In genomic region chr11:39294648-39295047, GRCh38 we compare ENCODE assay signal across 31 cellular contexts.
"Had no signal": no experiment of that assay in that cellular context is flagged by ENCODE, and none has a peak within 500 bp of the region (broad histone marks: within the 10 kb centered on the region; RNA-seq: fewer than 3 reads in every experiment).

No MANE protein-coding gene starts in this region.

- H3K27ac Mint-ChIP-seq: natural killer cell; nephron; neural progenitor cell; progenitor cell of endocrine pancreas; stimulated activated memory B cell treated with anti-CD40 and anti-IgM and Interleukin-4, amounts not matched to agents 10 μg/mL and 1 μg/mL and 100 μg/mL, for 72 hours; stimulated activated naive CD8-positive, alpha-beta T cell treated with anti-CD3 and anti-CD28 coated beads, Interleukin-15, amount 100 ng/mL, for 72 hours; type B pancreatic cell had no signal

- H3K4me3 Mint-ChIP-seq: natural killer cell; nephron; neural progenitor cell; stimulated activated memory B cell treated with anti-CD40 and anti-IgM and Interleukin-4, amounts not matched to agents 10 μg/mL and 1 μg/mL and 100 μg/mL, for 72 hours; stimulated activated naive CD8-positive, alpha-beta T cell treated with anti-CD3 and anti-CD28 coated beads, Interleukin-15, amount 100 ng/mL, for 72 hours; type B pancreatic cell had no signal

- H3K27me3 ChIP-seq: neural progenitor cell, ovary, right lobe of liver, sigmoid colon, spleen, suprapubic skin, testis, tibial artery, transverse colon, upper lobe of right lung, uterus had no signal

- H3K27ac ChIP-seq: neural progenitor cell, ovary, parathyroid adenoma, psoas muscle, right lobe of liver, sigmoid colon, spleen, suprapubic skin, testis, tibial artery, transverse colon, upper lobe of right lung, uterus had no signal

- H3K4me3 ChIP-seq: neural progenitor cell, ovary, psoas muscle, right lobe of liver, sigmoid colon, smooth muscle cell, spleen, suprapubic skin, testis, tibial artery, transverse colon, upper lobe of right lung, uterus had no signal

- H3K27me3 Mint-ChIP-seq: progenitor cell of endocrine pancreas; stimulated activated memory B cell treated with anti-CD40 and anti-IgM and Interleukin-4, amounts not matched to agents 10 μg/mL and 1 μg/mL and 100 μg/mL, for 72 hours; stimulated activated naive CD8-positive, alpha-beta T cell treated with anti-CD3 and anti-CD28 coated beads, Interleukin-15, amount 100 ng/mL, for 72 hours; type B pancreatic cell had no signal

- DNase-seq: natural killer cell; occipital lobe; ovary; posterior cingulate gyrus; psoas muscle; right cardiac atrium; right lobe of liver; sigmoid colon; spleen; stimulated activated CD4-positive, alpha-beta T cell treated with anti-CD3 and anti-CD28 coated beads, Interleukin-12 subunit alpha, Interleukin-12 subunit beta, amount 100 ng/mL, for 4 hours; stimulated activated CD4-positive, alpha-beta T cell treated with anti-CD3 and anti-CD28 coated beads, Interleukin-1b, Interleukin-23, amount 100 ng/mL, for 48 hours; stimulated activated CD4-positive, alpha-beta T cell treated with anti-CD3 and anti-CD28 coated beads, Interleukin-4, amount 100 ng/mL, for 1 hour; stimulated activated CD4-positive, alpha-beta T cell treated with anti-CD3 and anti-CD28 coated beads, Interleukin-4, amount 100 ng/mL, for 4 hours; stimulated activated CD8-positive, alpha-beta memory T cell treated with anti-CD3 and anti-CD28 coated beads, Interleukin-4, amount 100 ng/mL, for 48 hours; stimulated activated naive CD4-positive, alpha-beta T cell; stimulated activated naive CD8-positive, alpha-beta T cell treated with anti-CD3 and anti-CD28 coated beads, Interleukin-15, amount 100 ng/mL, for 72 hours; stimulated activated naive CD8-positive, alpha-beta T cell treated with anti-CD3 and anti-CD28 coated beads, Interleukin-15, Interleukin-2, amounts not matched to agents 100 U/mL and 50 U/mL, for 24 hours; substantia nigra; testis; tibial artery; transverse colon; upper lobe of right lung; uterus had no signal

- H3K9me3 ChIP-seq: ovary, psoas muscle, right lobe of liver, suprapubic skin, testis, tibial artery, upper lobe of right lung had no signal

- ATAC-seq: natural killer cell; psoas muscle; right cardiac atrium; right lobe of liver; stimulated activated memory B cell treated with anti-CD40 and anti-IgM and Interleukin-4, amounts not matched to agents 10 μg/mL and 1 μg/mL and 100 μg/mL, for 72 hours; stimulated activated naive CD8-positive, alpha-beta T cell treated with anti-CD3 and anti-CD28 coated beads, Interleukin-15, amount 100 ng/mL, for 72 hours; stimulated activated naive CD8-positive, alpha-beta T cell treated with anti-CD3 and anti-CD28 coated beads, Interleukin-15, Interleukin-2, amounts not matched to agents 100 U/mL and 50 U/mL, for 24 hours; upper lobe of right lung had no signal

- H3K36me3 ChIP-seq: neural progenitor cell, ovary, right lobe of liver, sigmoid colon, spleen, suprapubic skin, tibial artery, transverse colon, upper lobe of right lung, uterus had no signal

- H3K4me1 Mint-ChIP-seq: natural killer cell; nephron; neural progenitor cell; stimulated activated memory B cell treated with anti-CD40 and anti-IgM and Interleukin-4, amounts not matched to agents 10 μg/mL and 1 μg/mL and 100 μg/mL, for 72 hours; stimulated activated naive CD8-positive, alpha-beta T cell treated with anti-CD3 and anti-CD28 coated beads, Interleukin-15, amount 100 ng/mL, for 72 hours had no signal

- H3K36me3 Mint-ChIP-seq: neural progenitor cell; stimulated activated memory B cell treated with anti-CD40 and anti-IgM and Interleukin-4, amounts not matched to agents 10 μg/mL and 1 μg/mL and 100 μg/mL, for 72 hours; type B pancreatic cell had no signal

- H3K4me1 ChIP-seq: neural progenitor cell, parathyroid adenoma, psoas muscle, right lobe of liver, sigmoid colon, spleen, suprapubic skin, testis, tibial artery, transverse colon, upper lobe of right lung, uterus had no signal
